Comparison of ENCODE assay signal across 7 cellular contexts in genomic region chr5:177846592-177846991, GRCh38.
DNase-seq lines count a peak whose midpoint lies in the region; ATAC-seq and TF ChIP-seq lines count a peak whose summit lies in the region.
"Not testable (repeated sequence)": the region's sequence is repeated elsewhere in the genome, so short reads cannot be mapped to it uniquely, and the experiment has no call there.

No MANE protein-coding gene starts in this region.

- POLR2A ChIA-PET in HCT116 (lab: Charles Lee); activated CD4-positive, alpha-beta T cell treated with anti-CD3 and anti-CD28 coated beads for 36 hours (lab: Charles Lee); naive thymus-derived CD8-positive, alpha-beta T cell (lab: Charles Lee): not testable (repeated sequence)

- not testable (repeated sequence) for DNase-seq in CD4-positive, CD25-positive, alpha-beta regulatory T cell; HCT116 (ENCODE audit: low read depth, low spot score); foreskin keratinocyte
- DNase-seq in SJCRH30, result peak; percentile 24 to 34
- peak; percentile 11 for DNase-seq in activated CD4-positive, alpha-beta T cell treated with anti-CD3 and anti-CD28 coated beads for 36 hours
- DNase-seq in activated naive CD4-positive, alpha-beta T cell treated with anti-CD3 and anti-CD28 coated beads for 36 hours, result peak; percentile 30
- DNase-seq in naive thymus-derived CD8-positive, alpha-beta T cell, result peak in 7 of 10 donors; percentile 4 to 66 (median 24)

- BruUV-seq in HCT116 (replicated peaks; lab: Mats Ljungman, UMichigan), result not testable (repeated sequence)

- not testable (repeated sequence) for H4K20me1 ChIP-seq in HCT116 (ENCODE audit: insufficient read depth)

- TF ChIP-seq RAD21 in HCT116 (IDR thresholded peaks at IDR 0.05; ENCODE audit: low read depth), result not testable (repeated sequence)

- not testable (repeated sequence) for H2AFZ ChIP-seq in HCT116 (ENCODE audit: low read depth, low read length, poor library complexity, severe bottlenecking)

- H3K9me3 ChIP-seq in CD4-positive, CD25-positive, alpha-beta regulatory T cell (ENCODE audit: control insufficient read depth in 2 of 2, low read length in 2 of 2); HCT116 (ENCODE audit: control insufficient read depth in 1 of 2, insufficient read depth in 1 of 2, low read depth in 1 of 2, low read length in 2 of 2); SJCRH30 (replicated peaks): not testable (repeated sequence)

- H3K36me3 Mint-ChIP-seq in CD4-positive, CD25-positive, alpha-beta regulatory T cell; activated CD4-positive, alpha-beta T cell treated with anti-CD3 and anti-CD28 coated beads for 36 hours (ENCODE audit: low read depth); activated naive CD4-positive, alpha-beta T cell treated with anti-CD3 and anti-CD28 coated beads for 36 hours (ENCODE audit: low read depth); naive thymus-derived CD8-positive, alpha-beta T cell: not testable (repeated sequence)

- H3K4me1 Mint-ChIP-seq in CD4-positive, CD25-positive, alpha-beta regulatory T cell; activated CD4-positive, alpha-beta T cell treated with anti-CD3 and anti-CD28 coated beads for 36 hours; activated naive CD4-positive, alpha-beta T cell treated with anti-CD3 and anti-CD28 coated beads for 36 hours (ENCODE audit: low read depth); naive thymus-derived CD8-positive, alpha-beta T cell: not testable (repeated sequence)

- H3K4me3 ChIP-seq in CD4-positive, CD25-positive, alpha-beta regulatory T cell (ENCODE audit: low read depth, low read length); HCT116 (replicated peaks in 1 of 2; ENCODE audit: low read depth in 1 of 2, low read length in 2 of 2); SJCRH30: not testable (repeated sequence)

- intact Hi-C loops in HCT116 (cut with micrococcal nuclease); activated CD4-positive, alpha-beta T cell treated with anti-CD3 and anti-CD28 coated beads for 36 hours (cut with DNase I, micrococcal nuclease); activated naive CD4-positive, alpha-beta T cell treated with anti-CD3 and anti-CD28 coated beads for 36 hours (cut with micrococcal nuclease): not testable (repeated sequence)

- not testable (repeated sequence) for H3K79me2 ChIP-seq in HCT116 (ENCODE audit: insufficient read depth, low read length)

- not testable (repeated sequence) for H3K4me1 ChIP-seq in CD4-positive, CD25-positive, alpha-beta regulatory T cell (ENCODE audit: control insufficient read depth, insufficient read depth, low read length, poor library complexity, severe bottlenecking); HCT116 (ENCODE audit: control insufficient read depth in 1 of 2, insufficient read depth in 2 of 2, low read length in 2 of 2); SJCRH30; foreskin keratinocyte

- H3K9me3 Mint-ChIP-seq in CD4-positive, CD25-positive, alpha-beta regulatory T cell; activated CD4-positive, alpha-beta T cell treated with anti-CD3 and anti-CD28 coated beads for 36 hours (ENCODE audit: low read depth); activated naive CD4-positive, alpha-beta T cell treated with anti-CD3 and anti-CD28 coated beads for 36 hours; naive thymus-derived CD8-positive, alpha-beta T cell: not testable (repeated sequence)

- CTCF ChIA-PET in HCT116 (lab: Charles Lee); activated CD4-positive, alpha-beta T cell treated with anti-CD3 and anti-CD28 coated beads for 36 hours (lab: Charles Lee); activated naive CD4-positive, alpha-beta T cell treated with anti-CD3 and anti-CD28 coated beads for 36 hours (lab: Charles Lee): not testable (repeated sequence)

- not testable (repeated sequence) for H3K27ac ChIP-seq in CD4-positive, CD25-positive, alpha-beta regulatory T cell (ENCODE audit: insufficient read depth, low read length, poor library complexity, severe bottlenecking); HCT116 (ENCODE audit: low read depth, low read length); SJCRH30; foreskin keratinocyte

- H3K9me2 ChIP-seq in HCT116 (ENCODE audit: insufficient read depth), result not testable (repeated sequence)

- not testable (repeated sequence) for H3K9ac ChIP-seq in HCT116 (ENCODE audit: low read length)

- RAD21 ChIA-PET in HCT116 (lab: Charles Lee; ENCODE audit: low non-redundant PET in 1 of 2, low total read pairs in 2 of 2, uncharacterized antibody in 2 of 2, unreplicated experiment in 2 of 2), result not testable (repeated sequence)

- peak; percentile 59 to 64 for ATAC-seq in CD4-positive, CD25-positive, alpha-beta regulatory T cell (ENCODE audit: low read depth in 2 of 2)
- peak; percentile 75 for ATAC-seq in HCT116
- peak; percentile 53 for ATAC-seq in activated CD4-positive, alpha-beta T cell treated with anti-CD3 and anti-CD28 coated beads for 36 hours
- peak; percentile 35 for ATAC-seq in foreskin keratinocyte
- ATAC-seq in naive thymus-derived CD8-positive, alpha-beta T cell, result peak; percentile 83 to 92

- not testable (repeated sequence) for H3K27me3 Mint-ChIP-seq in CD4-positive, CD25-positive, alpha-beta regulatory T cell; activated CD4-positive, alpha-beta T cell treated with anti-CD3 and anti-CD28 coated beads for 36 hours; activated naive CD4-positive, alpha-beta T cell treated with anti-CD3 and anti-CD28 coated beads for 36 hours (ENCODE audit: low read depth); naive thymus-derived CD8-positive, alpha-beta T cell

- TF ChIP-seq POLR2A in HCT116 (IDR thresholded peaks at IDR 0.05; ENCODE audit: borderline replicate concordance, extremely low read depth, insufficient read depth, insufficient read length), result not testable (repeated sequence)

- H3K36me3 ChIP-seq in CD4-positive, CD25-positive, alpha-beta regulatory T cell (ENCODE audit: control insufficient read depth, insufficient read depth, low read length); HCT116 (ENCODE audit: control insufficient read depth in 1 of 2, insufficient read depth in 2 of 2, low read length in 2 of 2); SJCRH30: not testable (repeated sequence)

- H3K27ac Mint-ChIP-seq in CD4-positive, CD25-positive, alpha-beta regulatory T cell; activated CD4-positive, alpha-beta T cell treated with anti-CD3 and anti-CD28 coated beads for 36 hours; activated naive CD4-positive, alpha-beta T cell treated with anti-CD3 and anti-CD28 coated beads for 36 hours; naive thymus-derived CD8-positive, alpha-beta T cell: not testable (repeated sequence)

- H3K4me3 Mint-ChIP-seq in CD4-positive, CD25-positive, alpha-beta regulatory T cell; activated CD4-positive, alpha-beta T cell treated with anti-CD3 and anti-CD28 coated beads for 36 hours; activated naive CD4-positive, alpha-beta T cell treated with anti-CD3 and anti-CD28 coated beads for 36 hours; naive thymus-derived CD8-positive, alpha-beta T cell: not testable (repeated sequence)

- not testable (repeated sequence) for H3K4me2 ChIP-seq in HCT116 (ENCODE audit: low read length)

- H3K27me3 ChIP-seq in CD4-positive, CD25-positive, alpha-beta regulatory T cell (ENCODE audit: control insufficient read depth, insufficient read depth, low read length); HCT116 (ENCODE audit: insufficient read depth, low read length); SJCRH30; foreskin keratinocyte: not testable (repeated sequence)

- TF ChIP-seq CTCF in HCT116 (IDR thresholded peaks at IDR 0.05 in 2 of 3, conservative IDR thresholded peaks at IDR 0.05 in 1 of 3; ENCODE audit: borderline replicate concordance in 1 of 3, insufficient read depth in 1 of 3, low read depth in 2 of 3, low read length in 2 of 3); foreskin keratinocyte (conservative IDR thresholded peaks at IDR 0.05): not testable (repeated sequence)

Comparison
In these comparisons a context has a peak if more than half of its experiments do, and no peak if none do; other contexts are left out.
1. ATAC-seq: peak in every context shown above with its lines; median percentile 88 in naive thymus-derived CD8-positive, alpha-beta T cell; 75 in HCT116; 62 in CD4-positive, CD25-positive, alpha-beta regulatory T cell; 53 in activated CD4-positive, alpha-beta T cell treated with anti-CD3 and anti-CD28 coated beads for 36 hours; 35 in foreskin keratinocyte.